ENCODE assay signal across 26 cellular contexts in genomic region chr6:147738089-147738488, GRCh38.
DNase-seq lines count a peak whose midpoint lies in the region; ATAC-seq, FAIRE-seq and TF ChIP-seq lines count a peak whose summit lies in the region.
"Had no signal": no experiment of that assay in that cellular context is flagged by ENCODE, and none has a peak within 500 bp of the region (broad histone marks: within the 10 kb centered on the region; RNA-seq: fewer than 3 reads in every experiment).

No MANE protein-coding gene starts in this region.

- TF ChIP-seq POLR2A in suprapubic skin (IDR thresholded peaks at IDR 0.05) = no peak
- TF ChIP-seq POLR2A in esophagus muscularis mucosa (IDR thresholded peaks at IDR 0.05; ENCODE audit: low read depth) = no peak
- no peak for TF ChIP-seq POLR2A in GM12892 (IDR thresholded peaks at IDR 0.05; ENCODE audit: low read depth, low read length)

- ATAC-seq in stimulated activated effector memory CD8-positive, alpha-beta T cell treated with anti-CD3 and anti-CD28 coated beads, Interleukin-12 subunit alpha, Interleukin-12 subunit beta, amount 100 ng/mL, for 72 hours = no peak
- ATAC-seq: CD8-positive, alpha-beta T cell had no signal

- H3K27me3 Mint-ChIP-seq in mesothelial cell of epicardium (ENCODE audit: low read depth) = no peaks in the 10 kb centered on the region
- H3K27me3 Mint-ChIP-seq: B cell had no signal

- 58% methylated on average over 8 of the region's 8 CpGs for WGBS in suprapubic skin
- 73% methylated on average over 8 of the region's 8 CpGs for WGBS in esophagus muscularis mucosa

- H3K36me3 Mint-ChIP-seq in mesothelial cell of epicardium = no peaks in the 10 kb centered on the region
- no peaks in the 10 kb centered on the region for H3K36me3 Mint-ChIP-seq in stimulated activated effector memory CD8-positive, alpha-beta T cell treated with anti-CD3 and anti-CD28 coated beads, Interleukin-12 subunit alpha, Interleukin-12 subunit beta, amount 100 ng/mL, for 72 hours
- H3K36me3 Mint-ChIP-seq: CD8-positive, alpha-beta T cell had no signal

- DNase-seq in epithelial cell of esophagus (ENCODE audit: low read depth) = peak; percentile 8
- no peak for DNase-seq in mesothelial cell of epicardium (ENCODE audit: low spot score in 2 of 2, unreplicated experiment in 2 of 2)
- no peak for DNase-seq in suprapubic skin (ENCODE audit: low spot score in 2 of 2)
- no peak for DNase-seq in stimulated activated effector memory CD8-positive, alpha-beta T cell treated with anti-CD3 and anti-CD28 coated beads, Interleukin-12 subunit alpha, Interleukin-12 subunit beta, amount 100 ng/mL, for 72 hours (ENCODE audit: low spot score in 2 of 2)
- DNase-seq in esophagus muscularis mucosa (ENCODE audit: extremely low spot score) = no peak
- DNase-seq in GM12892 (ENCODE audit: insufficient read length) = no peak
- no peak for DNase-seq in cortex of kidney (lab: John Stamatoyannopoulos, UW)
- DNase-seq: CD8-positive, alpha-beta T cell; DMS 273 treated with DMSO at 0.1 percent for 48 hours; DMS79; EL; GF-D8; KBM-7; NCI-H2029; NCI-H524 treated with DMSO at 0.1 percent for 48 hours; NCI-H774; NK-92 treated with Interleukin-12 subunit alpha and Interleukin-12 subunit beta, amount 100 ng/mL, for 24 hours; PC-9; SHP77 had no signal

- H3K9me3 ChIP-seq in suprapubic skin (no peaks in the 10 kb centered on the region), esophagus muscularis mucosa (no peaks in the 10 kb centered on the region)

- TF ChIP-seq EP300 in suprapubic skin (IDR thresholded peaks at IDR 0.05) (no peak), esophagus muscularis mucosa (IDR thresholded peaks at IDR 0.05) (no peak)

- peak overlapping the region; percentile 28 for H3K4me3 Mint-ChIP-seq in mesothelial cell of epicardium
- H3K4me3 Mint-ChIP-seq in stimulated activated effector memory CD8-positive, alpha-beta T cell treated with anti-CD3 and anti-CD28 coated beads, Interleukin-12 subunit alpha, Interleukin-12 subunit beta, amount 100 ng/mL, for 72 hours = no peak overlapping the region
- H3K4me3 Mint-ChIP-seq: B cell; CD8-positive, alpha-beta T cell had no signal

- H3K27ac ChIP-seq in VCaP = peak overlapping the region; percentile 21
- peak overlapping the region; percentile 26 for H3K27ac ChIP-seq in suprapubic skin
- no peak overlapping the region for H3K27ac ChIP-seq in esophagus muscularis mucosa (replicated peaks in 1 of 4)
- H3K27ac ChIP-seq: C4-2B, PC-9, RWPE1 had no signal

- intact Hi-C loops in esophagus muscularis mucosa (cut with DNase I) = no loop called here

- H3K4me1 Mint-ChIP-seq in mesothelial cell of epicardium = peaks cover 30% of the 10 kb centered on the region
- no peaks in the 10 kb centered on the region for H3K4me1 Mint-ChIP-seq in stimulated activated effector memory CD8-positive, alpha-beta T cell treated with anti-CD3 and anti-CD28 coated beads, Interleukin-12 subunit alpha, Interleukin-12 subunit beta, amount 100 ng/mL, for 72 hours
- H3K4me1 Mint-ChIP-seq: B cell had no signal

- H3K4me3 ChIP-seq in epithelial cell of esophagus (ENCODE audit: low read length) = no peak overlapping the region
- H3K4me3 ChIP-seq in suprapubic skin = no peak overlapping the region
- no peak overlapping the region for H3K4me3 ChIP-seq in esophagus muscularis mucosa
- H3K4me3 ChIP-seq: PC-9 had no signal

- peak overlapping the region; percentile 64 for H3K27ac Mint-ChIP-seq in mesothelial cell of epicardium
- H3K27ac Mint-ChIP-seq in stimulated activated effector memory CD8-positive, alpha-beta T cell treated with anti-CD3 and anti-CD28 coated beads, Interleukin-12 subunit alpha, Interleukin-12 subunit beta, amount 100 ng/mL, for 72 hours = no peak overlapping the region
- H3K27ac Mint-ChIP-seq: B cell; CD8-positive, alpha-beta T cell had no signal

- H3K27me3 ChIP-seq in suprapubic skin (no peaks in the 10 kb centered on the region), esophagus muscularis mucosa (no peaks in the 10 kb centered on the region)

- H3K36me3 ChIP-seq in suprapubic skin = no peaks in the 10 kb centered on the region
- no peaks in the 10 kb centered on the region for H3K36me3 ChIP-seq in esophagus muscularis mucosa

- no peak for FAIRE-seq in GM12892 (lab: Jason Lieb, UNC)
- FAIRE-seq: GM19239, H54, HTR-8/SVneo had no signal

- H3K9me3 Mint-ChIP-seq in mesothelial cell of epicardium = no peaks in the 10 kb centered on the region
- H3K9me3 Mint-ChIP-seq in stimulated activated effector memory CD8-positive, alpha-beta T cell treated with anti-CD3 and anti-CD28 coated beads, Interleukin-12 subunit alpha, Interleukin-12 subunit beta, amount 100 ng/mL, for 72 hours = no peaks in the 10 kb centered on the region
- H3K9me3 Mint-ChIP-seq: CD8-positive, alpha-beta T cell had no signal

- peaks cover 11% of the 10 kb centered on the region for H3K4me1 ChIP-seq in suprapubic skin
- H3K4me1 ChIP-seq in esophagus muscularis mucosa = peaks cover 0 to 9% (median 4%) of the 10 kb centered on the region in 4 donors

- TF ChIP-seq CTCF in VCaP (conservative IDR thresholded peaks at IDR 0.05) (no peak), epithelial cell of esophagus (IDR thresholded peaks at IDR 0.05; ENCODE audit: insufficient read depth, low read depth, low read length, missing control alignments) (no peak), mesothelial cell of epicardium (IDR thresholded peaks at IDR 0.05; ENCODE audit: unreplicated experiment) (no peak), suprapubic skin (IDR thresholded peaks at IDR 0.05) (no peak), esophagus muscularis mucosa (IDR thresholded peaks at IDR 0.05) (no peak)

Comparison
In these comparisons a context has a peak if more than half of its experiments do, and no peak if none do; other contexts are left out.
1. H3K27ac ChIP-seq: peak in VCaP (single experiment) and suprapubic skin (single experiment); none in esophagus muscularis mucosa (0 of 4).